Comparison of ENCODE assay signal across 8 cellular contexts in the genomic region with DNA sequence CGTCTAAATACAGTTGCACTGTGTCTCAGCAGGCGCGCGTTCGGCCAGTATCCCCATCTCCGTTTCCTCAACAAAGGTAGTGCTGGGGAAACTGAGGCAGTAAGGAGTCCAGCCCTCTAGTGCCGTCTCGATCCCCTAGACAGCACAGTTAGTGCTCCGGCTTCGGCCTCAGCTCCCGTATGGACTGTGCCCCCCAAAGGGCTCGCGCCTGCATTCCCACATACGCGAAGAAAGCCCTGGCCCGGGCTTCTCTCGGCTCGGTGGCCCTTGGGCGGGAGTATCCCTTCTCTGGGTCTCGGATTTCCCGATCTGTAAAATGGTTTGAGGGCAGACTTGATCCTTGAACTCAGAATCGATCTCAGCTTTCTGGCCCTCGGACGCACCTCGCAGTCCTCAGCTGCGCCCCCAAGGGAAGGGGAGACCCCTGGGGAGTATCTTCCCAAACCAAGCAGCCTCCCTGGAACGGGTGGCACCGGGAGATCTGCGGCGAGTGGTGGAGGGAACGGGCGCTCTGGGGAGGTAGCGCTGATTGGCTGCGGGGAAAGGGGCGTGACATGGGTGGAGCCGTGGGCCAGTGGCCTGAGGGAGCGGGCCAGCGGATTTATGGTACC. TPM values are rescaled to one million over a fixed set of nuclear protein-coding genes. Genes with fewer than 3 reads are reported as not detected.
DNase-seq lines count a peak whose midpoint lies in the region; ATAC-seq and TF ChIP-seq lines count a peak whose summit lies in the region.

No MANE protein-coding gene starts in this region.

- peak overlapping the region; percentile 98 for H3K4me2 ChIP-seq in OCI-LY1 (ENCODE audit: low read length)

- H3K9ac ChIP-seq in HUES64 (ENCODE audit: low read depth, low read length) (peak overlapping the region; percentile 76), OCI-LY1 (ENCODE audit: low read length) (peak overlapping the region; percentile 92)

- H2AFZ ChIP-seq in OCI-LY1 (ENCODE audit: low read length), result peak overlapping the region; percentile 89

- H3K9me3 ChIP-seq in CD4-positive, alpha-beta T cell (ENCODE audit: control insufficient read depth, low read length), result no peaks in the 10 kb centered on the region
- H3K9me3 ChIP-seq in HUES64 (ENCODE audit: insufficient read depth, low read depth, low read length) (no peaks in the 10 kb centered on the region), OCI-LY1 (ENCODE audit: low read length) (no peaks in the 10 kb centered on the region), esophagus (ENCODE audit: control insufficient read depth in 2 of 2, insufficient read depth in 1 of 2, low read depth in 1 of 2, low read length in 1 of 2) (no peaks in the 10 kb centered on the region)

- H3K27me3 ChIP-seq in CD4-positive, alpha-beta T cell (ENCODE audit: control insufficient read depth, insufficient read depth, low read length), result peaks cover 3% of the 10 kb centered on the region
- H3K27me3 ChIP-seq in HUES64 (ENCODE audit: insufficient read depth, low read length) (peaks cover 21% of the 10 kb centered on the region), OCI-LY1 (ENCODE audit: insufficient read depth, low read length) (no peaks in the 10 kb centered on the region), esophagus (ENCODE audit: control insufficient read depth in 1 of 2, insufficient read depth in 2 of 2, low read length in 2 of 2) (no peaks in the 10 kb centered on the region)

- TF ChIP-seq CTCF in CD4-positive, alpha-beta T cell (IDR thresholded peaks at IDR 0.05), result no peak
- TF ChIP-seq CTCF in OCI-LY1 (IDR thresholded peaks at IDR 0.05; ENCODE audit: low read length), result no peak

- H3K4me1 ChIP-seq in HUES64 (ENCODE audit: insufficient read depth, low read length) (peaks cover 10% of the 10 kb centered on the region; the same call in 1 of the 2 replicates), OCI-LY1 (ENCODE audit: insufficient read depth, low read length, severe bottlenecking) (peaks cover 44% of the 10 kb centered on the region), esophagus (ENCODE audit: control insufficient read depth in 2 of 2, insufficient read depth in 2 of 2, low read length in 1 of 2) (peaks cover 2 to 18% of the 10 kb centered on the region in 2 donors)

- H3K4me3 Mint-ChIP-seq in CD4-positive, alpha-beta T cell, result peak overlapping the region; percentile 99
- H3K4me3 Mint-ChIP-seq in stimulated activated memory B cell treated with anti-CD40 and anti-IgM and Interleukin-4, amounts not matched to agents 10 μg/mL and 1 μg/mL and 100 μg/mL, for 72 hours, result peak overlapping the region; percentile 89

- H3K36me3 ChIP-seq in HUES64 (ENCODE audit: insufficient read depth, low read length) (peaks cover 22% of the 10 kb centered on the region), OCI-LY1 (ENCODE audit: insufficient read depth, low read length) (peaks cover 29% of the 10 kb centered on the region), esophagus (ENCODE audit: control insufficient read depth in 2 of 2, insufficient read depth in 2 of 2, low read length in 1 of 2) (peaks cover 12 to 21% of the 10 kb centered on the region in 2 donors)

- H3K27ac Mint-ChIP-seq in CD4-positive, alpha-beta T cell, result peak overlapping the region; percentile 94
- H3K27ac Mint-ChIP-seq in stimulated activated memory B cell treated with anti-CD40 and anti-IgM and Interleukin-4, amounts not matched to agents 10 μg/mL and 1 μg/mL and 100 μg/mL, for 72 hours, result peak overlapping the region; percentile 85

- peaks cover 8% of the 10 kb centered on the region for H3K27me3 Mint-ChIP-seq in CD4-positive, alpha-beta T cell
- H3K27me3 Mint-ChIP-seq in stimulated activated memory B cell treated with anti-CD40 and anti-IgM and Interleukin-4, amounts not matched to agents 10 μg/mL and 1 μg/mL and 100 μg/mL, for 72 hours, result no peaks in the 10 kb centered on the region

- no peaks in the 10 kb centered on the region for H3K9me2 ChIP-seq in OCI-LY1 (ENCODE audit: low read depth, low read length)

- H3F3A ChIP-seq in OCI-LY1 (ENCODE audit: insufficient read depth, low read length), result no peaks in the 10 kb centered on the region

- POLR2A ChIA-PET in CD4-positive, alpha-beta T cell (lab: Charles Lee), result interaction anchor here (0.7 to 3.6 kb wide), 13 partner anchors 8 to 675 kb away, joined by 3 to 43 read pairs (median 5); a partner anchor contains a TSS

- H4K20me1 ChIP-seq in OCI-LY1 (ENCODE audit: insufficient read depth, low read length), result no peaks in the 10 kb centered on the region

- 0 out of 2 replicates have a peak, but pooled peaks cover 3% of the 10 kb centered on the region for H3K79me2 ChIP-seq in OCI-LY1 (ENCODE audit: insufficient read depth, low read length)

- DNase-seq in CD4-positive, alpha-beta T cell, result peak in 7 of 10 experiments; percentile 28 to 60 (median 36)
- peak; percentile 52 for DNase-seq in activated T-cell treated with anti-CD3 and anti-CD28 coated beads, Interleukin-2, amount 50 U/mL, for 1 hour
- DNase-seq in mucosa of gallbladder (ENCODE audit: low spot score), result peak; percentile 77

- no peaks in the 10 kb centered on the region for H3K9me3 Mint-ChIP-seq in CD4-positive, alpha-beta T cell
- H3K9me3 Mint-ChIP-seq in stimulated activated memory B cell treated with anti-CD40 and anti-IgM and Interleukin-4, amounts not matched to agents 10 μg/mL and 1 μg/mL and 100 μg/mL, for 72 hours, result no peaks in the 10 kb centered on the region

- peaks cover 58% of the 10 kb centered on the region for H3K4me1 Mint-ChIP-seq in CD4-positive, alpha-beta T cell (ENCODE audit: low read depth)
- H3K4me1 Mint-ChIP-seq in stimulated activated memory B cell treated with anti-CD40 and anti-IgM and Interleukin-4, amounts not matched to agents 10 μg/mL and 1 μg/mL and 100 μg/mL, for 72 hours, result peaks cover 62% of the 10 kb centered on the region

- peaks cover 37% of the 10 kb centered on the region for H3K36me3 Mint-ChIP-seq in CD4-positive, alpha-beta T cell (ENCODE audit: low read depth)
- H3K36me3 Mint-ChIP-seq in stimulated activated memory B cell treated with anti-CD40 and anti-IgM and Interleukin-4, amounts not matched to agents 10 μg/mL and 1 μg/mL and 100 μg/mL, for 72 hours, result peaks cover 24% of the 10 kb centered on the region

- peak overlapping the region; percentile 99 for H3K4me3 ChIP-seq in HUES64 (ENCODE audit: low read length)
- peak overlapping the region; percentile 99 for H3K4me3 ChIP-seq in OCI-LY1 (ENCODE audit: low read depth, low read length, poor library complexity, severe bottlenecking)
- H3K4me3 ChIP-seq in esophagus (ENCODE audit: low read depth in 1 of 2, low read length in 2 of 2), result peak overlapping the region; percentile 56 to 90

- CTCF ChIA-PET in CD4-positive, alpha-beta T cell (lab: Charles Lee), result interaction anchor here (1.2 to 1.7 kb wide), 3 partner anchors 8 to 75 kb away, joined by 3 to 6 read pairs (median 4); no protein-coding TSS in a partner anchor

- ATAC-seq in CD4-positive, alpha-beta T cell (ENCODE audit: poor library complexity), result no peak
- ATAC-seq in GM19455 (IDR thresholded peaks at IDR 0.05; ENCODE audit: unreplicated experiment), result peak; percentile 48
- ATAC-seq in stimulated activated memory B cell treated with anti-CD40 and anti-IgM and Interleukin-4, amounts not matched to agents 10 μg/mL and 1 μg/mL and 100 μg/mL, for 72 hours, result peak; percentile 66

- H3K27ac ChIP-seq in CD4-positive, alpha-beta T cell (ENCODE audit: low read depth, low read length), result peak overlapping the region; percentile 90
- H3K27ac ChIP-seq in HUES64 (ENCODE audit: low read depth, low read length), result peak overlapping the region; percentile 96
- peak overlapping the region; percentile 93 for H3K27ac ChIP-seq in OCI-LY1 (ENCODE audit: low read depth, low read length, poor library complexity, severe bottlenecking)
- H3K27ac ChIP-seq in esophagus (ENCODE audit: low read depth in 2 of 2, low read length in 1 of 2), result peak overlapping the region; percentile 86 to 96

- under 1% methylated on average over 36 of the region's 38 CpGs for WGBS in HUES64
- 0 to 1% methylated on average over 38 of the region's 38 CpGs for WGBS in esophagus, 2 donors

- intact Hi-C loops in CD4-positive, alpha-beta T cell (cut with DNase I, micrococcal nuclease), result loop anchor here (1.0 to 10.0 kb wide), 6 partner anchors 70 to 784 kb away; a partner anchor contains a TSS

RNA-seq across cellular contexts. Expression of a gene that starts 0.8 kb away (rescaled TPM):
- total RNA-seq in CD4-positive, alpha-beta T cell, result 10 to 100 TPM; 56.3 to 62.0 TPM
- polyA plus RNA-seq in HUES64 (2013, experiment 1 of 2), result 19.7 TPM
- polyA plus RNA-seq in HUES64 (2013, experiment 2 of 2), result 19.0 TPM
- 10 to 100 TPM; 18.9 to 29.1 TPM for polyA plus RNA-seq in esophagus
- total RNA-seq in mucosa of gallbladder, result 31.4 TPM

RNA-seq across cellular contexts. Expression of a gene that starts 4.0 kb away (rescaled TPM):
- total RNA-seq in CD4-positive, alpha-beta T cell, result 1 to 10 TPM; 2.7 to 3.5 TPM
- 61.0 TPM for polyA plus RNA-seq in HUES64 (2013, experiment 1 of 2)
- 59.7 TPM for polyA plus RNA-seq in HUES64 (2013, experiment 2 of 2)
- 10 to 100 TPM; 20.7 to 45.8 TPM for polyA plus RNA-seq in esophagus
- 2.2 TPM for total RNA-seq in mucosa of gallbladder

RNA-seq across cellular contexts. Expression of a gene that starts 11.4 kb away (rescaled TPM):
- total RNA-seq in CD4-positive, alpha-beta T cell, result 1 to 10 TPM; 5.7 to 6.0 TPM
- polyA plus RNA-seq in HUES64 (2013, experiment 1 of 2), result not detected
- not detected for polyA plus RNA-seq in HUES64 (2013, experiment 2 of 2)
- under 1 TPM; 0.16 to 0.49 TPM for polyA plus RNA-seq in esophagus
- total RNA-seq in mucosa of gallbladder, result not detected

RNA-seq across cellular contexts. Expression of a gene that starts 33.0 kb away (rescaled TPM):
- total RNA-seq in CD4-positive, alpha-beta T cell, result 1 to 10 TPM; 2.3 to 2.4 TPM
- 18.8 TPM for polyA plus RNA-seq in HUES64 (2013, experiment 1 of 2)
- 17.5 TPM for polyA plus RNA-seq in HUES64 (2013, experiment 2 of 2)
- 1 to 10 TPM in 1 of 2 donors, under 1 TPM in 1; 0.77 to 1.3 TPM for polyA plus RNA-seq in esophagus
- total RNA-seq in mucosa of gallbladder, result 16.3 TPM
